In the genomic region with DNA sequence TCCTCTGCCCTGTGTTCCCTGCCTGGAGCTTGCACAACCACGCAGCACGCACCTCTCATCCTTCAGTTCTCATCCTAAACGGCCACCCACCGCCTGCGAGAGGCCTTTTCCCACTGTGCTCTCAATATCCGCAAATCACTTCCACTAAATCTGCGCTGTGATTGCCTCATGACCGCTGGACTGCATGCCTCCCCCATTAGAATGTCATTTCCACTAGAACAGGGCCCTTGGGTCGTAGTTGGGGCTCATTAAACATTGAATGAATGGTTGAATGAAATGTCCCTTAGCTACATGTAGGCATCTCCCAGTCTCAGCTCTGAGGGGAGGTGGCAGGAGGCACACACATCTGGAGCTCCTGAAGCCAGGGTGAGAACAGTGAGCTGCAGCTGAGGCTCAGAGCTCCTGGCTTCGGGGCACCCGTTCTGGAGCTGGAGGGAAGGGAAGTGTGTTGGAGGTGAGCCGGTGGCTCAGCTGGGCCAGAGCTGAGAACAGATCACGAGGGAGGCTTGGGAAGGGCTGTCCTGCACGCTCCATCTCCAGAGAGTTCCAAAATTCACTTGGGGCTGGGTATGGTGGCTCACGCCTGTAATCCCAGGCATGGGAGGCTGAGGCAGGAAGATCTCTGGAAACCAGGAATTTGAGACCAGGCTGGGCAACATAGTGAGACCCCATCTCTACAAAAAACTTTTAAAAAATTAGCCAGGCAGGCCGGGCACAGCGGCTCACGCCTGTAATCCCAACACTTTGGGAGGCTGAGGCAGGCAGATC, we compare ENCODE assay signal across 25 cellular contexts.
"Had no signal": no experiment of that assay in that cellular context is flagged by ENCODE, and none has a peak within 500 bp of the region (broad histone marks: within the 10 kb centered on the region; RNA-seq: fewer than 3 reads in every experiment).

No MANE protein-coding gene starts in this region.

- H3K27me3 ChIP-seq: breast epithelium, neutrophil had no signal

- H3K36me3 Mint-ChIP-seq: activated CD4-positive, alpha-beta memory T cell treated with anti-CD3 and anti-CD28 coated beads for 36 hours; activated naive CD4-positive, alpha-beta T cell treated with anti-CD3 and anti-CD28 coated beads, Interleukin-2, amount 50 U/mL, for 72 hours; T-cell had no signal

- H3K4me1 Mint-ChIP-seq: activated CD4-positive, alpha-beta T cell treated with anti-CD3 and anti-CD28 coated beads, Interleukin-2, amount 10 ng/mL, durations not matched to agents 24 days and 14 days; central memory CD8-positive, alpha-beta T cell; nephron had no signal

- H3K4me3 ChIP-seq: breast epithelium, sigmoid colon, tibial nerve had no signal

- ATAC-seq: activated naive CD4-positive, alpha-beta T cell treated with anti-CD3 and anti-CD28 coated beads, Interleukin-2, amount 50 U/mL, for 72 hours; activated T-cell treated with anti-CD3 and anti-CD28 coated beads, Interleukin-2, amount 50 U/mL, for 4 hours; left cardiac atrium; stimulated activated memory B cell treated with anti-CD40 and anti-IgM and Interleukin-4, amounts not matched to agents 10 μg/mL and 1 μg/mL and 100 μg/mL, for 72 hours; T-cell had no signal

- DNase-seq: activated CD4-positive, alpha-beta memory T cell treated with anti-CD3 and anti-CD28 coated beads for 36 hours; activated CD4-positive, alpha-beta T cell treated with anti-CD3 and anti-CD28 coated beads, Interleukin-2, amount 10 ng/mL, durations not matched to agents 24 days and 14 days; activated CD4-positive, CD25-positive, alpha-beta regulatory T cell treated with anti-CD3 and anti-CD28 coated beads, Interleukin-2, amount 50 U/mL, for 72 hours; activated T-cell treated with anti-CD3 and anti-CD28 coated beads, Interleukin-2, amount 50 U/mL, for 4 hours; dermis blood vessel endothelial cell; effector CD4-positive, alpha-beta T cell; head of caudate nucleus; hippocampal formation; left cardiac atrium; mammary epithelial cell; sigmoid colon; small intestine; stimulated activated CD4-positive, alpha-beta T cell treated with anti-CD3 and anti-CD28 coated beads, Interleukin-4, amount 100 ng/mL, for 24 hours; T-cell; WERI-Rb-1 had no signal

- H3K4me1 ChIP-seq: breast epithelium, sigmoid colon, tibial nerve had no signal

- H3K9me3 Mint-ChIP-seq: activated CD4-positive, alpha-beta memory T cell treated with anti-CD3 and anti-CD28 coated beads for 36 hours; activated CD4-positive, alpha-beta T cell treated with anti-CD3 and anti-CD28 coated beads, Interleukin-2, amount 10 ng/mL, durations not matched to agents 24 days and 14 days; activated naive CD4-positive, alpha-beta T cell treated with anti-CD3 and anti-CD28 coated beads, Interleukin-2, amount 50 U/mL, for 72 hours; activated T-cell treated with anti-CD3 and anti-CD28 coated beads, Interleukin-2, amount 50 U/mL, for 4 hours; activated T-helper 2 cell treated with anti-CD3 and anti-CD28 coated beads, Interferon-gamma antibody, Interleukin-2, Interleukin-4, amounts not matched to agents 10 μg/mL and 5 μg/mL and 100 μg/mL, durations not matched to agents 14 hours and 24 hours and 36 hours; central memory CD8-positive, alpha-beta T cell; nephron; stimulated activated memory B cell treated with anti-CD40 and anti-IgM and Interleukin-4, amounts not matched to agents 10 μg/mL and 1 μg/mL and 100 μg/mL, for 72 hours; T-cell had no signal

- H3K9me3 ChIP-seq: breast epithelium, neutrophil, sigmoid colon, tibial nerve had no signal

- H3K4me3 Mint-ChIP-seq: activated CD4-positive, alpha-beta memory T cell treated with anti-CD3 and anti-CD28 coated beads for 36 hours; activated CD4-positive, alpha-beta T cell treated with anti-CD3 and anti-CD28 coated beads, Interleukin-2, amount 10 ng/mL, durations not matched to agents 24 days and 14 days; activated T-cell treated with anti-CD3 and anti-CD28 coated beads, Interleukin-2, amount 50 U/mL, for 4 hours; central memory CD8-positive, alpha-beta T cell; nephron; stimulated activated memory B cell treated with anti-CD40 and anti-IgM and Interleukin-4, amounts not matched to agents 10 μg/mL and 1 μg/mL and 100 μg/mL, for 72 hours; T-cell had no signal

- H3K27me3 Mint-ChIP-seq: stimulated activated memory B cell treated with anti-CD40 and anti-IgM and Interleukin-4, amounts not matched to agents 10 μg/mL and 1 μg/mL and 100 μg/mL, for 72 hours had no signal

- H3K27ac ChIP-seq: breast epithelium, epithelial cell of prostate, neutrophil, sigmoid colon, tibial nerve, WERI-Rb-1 had no signal

- H3K27ac Mint-ChIP-seq: activated CD4-positive, alpha-beta memory T cell treated with anti-CD3 and anti-CD28 coated beads for 36 hours; activated CD4-positive, alpha-beta T cell treated with anti-CD3 and anti-CD28 coated beads, Interleukin-2, amount 10 ng/mL, durations not matched to agents 24 days and 14 days; activated T-helper 2 cell treated with anti-CD3 and anti-CD28 coated beads, Interferon-gamma antibody, Interleukin-2, Interleukin-4, amounts not matched to agents 10 μg/mL and 5 μg/mL and 100 μg/mL, durations not matched to agents 14 hours and 24 hours and 36 hours; progenitor cell of endocrine pancreas; stimulated activated memory B cell treated with anti-CD40 and anti-IgM and Interleukin-4, amounts not matched to agents 10 μg/mL and 1 μg/mL and 100 μg/mL, for 72 hours; T-cell had no signal
